Comparison of ENCODE assay signal across 9 cellular contexts in the genomic region with DNA sequence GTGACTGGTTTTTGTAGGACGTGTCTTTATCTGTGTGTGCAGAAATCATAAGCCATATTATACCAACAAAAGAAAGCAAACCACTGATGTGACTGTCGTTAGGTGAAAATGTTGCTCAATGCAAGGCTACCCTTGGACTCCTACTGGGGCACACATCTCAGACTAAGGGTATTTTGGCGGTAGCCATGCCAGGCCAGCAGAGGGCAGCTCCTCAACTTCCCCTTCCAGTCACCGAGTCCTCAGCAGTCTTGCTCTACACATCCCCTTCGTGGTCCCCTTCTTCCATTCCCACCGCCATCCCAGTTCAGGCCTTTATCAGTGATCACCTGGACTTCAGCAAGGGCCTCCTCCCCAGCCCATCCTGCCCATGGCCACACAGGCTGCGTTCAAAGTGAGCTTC.
DNase-seq lines count a peak whose midpoint lies in the region; ATAC-seq, FAIRE-seq and TF ChIP-seq lines count a peak whose summit lies in the region.
"Had no signal": no experiment of that assay in that cellular context is flagged by ENCODE, and none has a peak within 500 bp of the region (broad histone marks: within the 10 kb centered on the region; RNA-seq: fewer than 3 reads in every experiment).

No MANE protein-coding gene starts in this region.

- CTCF ChIA-PET in GM12878 (lab: Yijun Ruan, JAX): interaction anchor here (0.6 to 2.7 kb wide), 8 partner anchors 8 to 815 kb away, joined by 3 to 16 read pairs (median 4); no protein-coding TSS in a partner anchor

- RAD21 ChIA-PET in GM12878 (lab: Charles Lee; ENCODE audit: unreplicated experiment): interaction anchor here (1.0 to 1.1 kb wide), 2 partner anchors 679 to 816 kb away, joined by 3 to 4 read pairs; no protein-coding TSS in a partner anchor

- TF ChIP-seq POLR2A in GM12878 (IDR thresholded peaks at IDR 0.05; ENCODE audit: low read depth, low read length) (no peak), gastroesophageal sphincter (IDR thresholded peaks at IDR 0.05) (no peak)

- H3K9me3 ChIP-seq in GM12878 (replicated peaks; ENCODE audit: control insufficient read depth, insufficient read depth, low read length) (no peaks in the 10 kb centered on the region), psoas muscle (no peaks in the 10 kb centered on the region), gastroesophageal sphincter (no peaks in the 10 kb centered on the region)

- H3K4me3 ChIP-seq in GM12878 (no peak overlapping the region), psoas muscle (no peak overlapping the region), gastroesophageal sphincter (no peak overlapping the region)

- ATAC-seq in GM12878 (peak; percentile 80), psoas muscle (no peak), GM19452 (IDR thresholded peaks at IDR 0.05; ENCODE audit: unreplicated experiment) (no peak), gastroesophageal sphincter (no peak)
- ATAC-seq: CD8-positive, alpha-beta T cell had no signal

- WGBS in GM12878 (ENCODE audit: insufficient coverage, insufficient replicate concordance, low lambda C conversion rate, missing lambda C conversion rate): 4% methylated on average over 7 of the region's 7 CpGs
- 50 to 53% (median 52%) methylated on average over 7 of the region's 7 CpGs for WGBS in psoas muscle, 3 donors
- 56 to 57% methylated on average over 7 of the region's 7 CpGs for WGBS in gastroesophageal sphincter (ENCODE audit: low coverage in 1 of 2), 2 donors

- TF ChIP-seq EP300 in GM12878 (IDR thresholded peaks at IDR 0.05; ENCODE audit: borderline replicate concordance in 1 of 2, control insufficient read depth in 1 of 2, low read depth in 2 of 2, low read length in 2 of 2): no peak
- no peak for TF ChIP-seq EP300 in gastroesophageal sphincter (IDR thresholded peaks at IDR 0.05)

- TF ChIP-seq CTCF in GM12878 (IDR thresholded peaks at IDR 0.05 in 2 of 3, conservative IDR thresholded peaks at IDR 0.05 in 1 of 3; ENCODE audit: control insufficient read depth in 2 of 3, extremely low read depth in 1 of 3, insufficient read depth in 1 of 3, low read depth in 3 of 3, low read length in 3 of 3): peak; percentile 38 to 50 (median 39); a peak in 4 of 6 replicates
- peak; percentile 8 for TF ChIP-seq CTCF in psoas muscle (IDR thresholded peaks at IDR 0.05)
- peak in 1 of 4 experiments; percentile 14 for TF ChIP-seq CTCF in gastroesophageal sphincter (IDR thresholded peaks at IDR 0.05)

- H3K79me2 ChIP-seq in GM12878 (ENCODE audit: control insufficient read depth, insufficient read depth, low read length): no peaks in the 10 kb centered on the region

- SMC1A ChIA-PET in GM12878 (lab: Charles Lee; ENCODE audit: uncharacterized antibody, unreplicated experiment): interaction anchor here (1.2 kb wide), 1 partner anchor 165 kb away, joined by 3 read pairs; no protein-coding TSS in a partner anchor

- H3K9ac ChIP-seq in GM12878 (ENCODE audit: control insufficient read depth, insufficient read depth, low read length): no peak overlapping the region

- POLR2A ChIA-PET in GM12878 (lab: Charles Lee): no interaction called here

- H3K27me3 ChIP-seq in GM12878 (replicated peaks in 1 of 2; ENCODE audit: control insufficient read depth in 2 of 2, insufficient read depth in 2 of 2, low read length in 1 of 2) (peaks cover 0 to 7% of the 10 kb centered on the region in 2 experiments; a peak in 1 of 4 replicates), psoas muscle (ENCODE audit: insufficient read depth in 3 of 3, low read length in 2 of 3) (peaks cover 0 to 7% (median 0%) of the 10 kb centered on the region in 3 donors), gastroesophageal sphincter (peaks cover 31% of the 10 kb centered on the region)

- peak; percentile 42 for DNase-seq in activated CD4-positive, alpha-beta T cell treated with anti-CD3 and anti-CD28 coated beads for 48 hours
- DNase-seq in activated CD4-positive, alpha-beta T cell treated with anti-CD3 and anti-CD28 coated beads for 4 hours: no peak
- DNase-seq in NAMALWA (ENCODE audit: low spot score) (peak; percentile 46), GM12878 (ENCODE audit: low read depth, low spot score) (no peak), psoas muscle (no peak), NCI-H345 (lab: John Stamatoyannopoulos, UW) (no peak)

- no peak overlapping the region for H3K4me2 ChIP-seq in GM12878 (ENCODE audit: control insufficient read depth, insufficient read depth)

- intact Hi-C loops in GM12878 (cut with micrococcal nuclease; ENCODE audit: unreplicated experiment) (loop anchor here (2.0 kb wide), 1 partner anchor 817 kb away; no protein-coding TSS in a partner anchor), psoas muscle (cut with DNase I) (loop anchor here in 1 of 2 donors (5.0 kb wide), 1 partner anchor 165 kb away; no protein-coding TSS in a partner anchor)

- no peaks in the 10 kb centered on the region for H3K36me3 ChIP-seq in GM12878 (ENCODE audit: control insufficient read depth in 2 of 2, insufficient read depth in 2 of 2, low read length in 1 of 2)
- H3K36me3 ChIP-seq in psoas muscle (ENCODE audit: insufficient read depth in 1 of 2, low read depth in 1 of 2): no peaks in the 10 kb centered on the region
- H3K36me3 ChIP-seq in gastroesophageal sphincter: no peaks in the 10 kb centered on the region

- H3K27ac ChIP-seq in GM12878 (ENCODE audit: control insufficient read depth, insufficient read depth): no peak overlapping the region
- H3K27ac ChIP-seq in psoas muscle: no peak overlapping the region
- no peak overlapping the region for H3K27ac ChIP-seq in gastroesophageal sphincter

- H3K4me1 ChIP-seq in GM12878 (ENCODE audit: control insufficient read depth, insufficient read depth, low read length) (no peaks in the 10 kb centered on the region), psoas muscle (no peaks in the 10 kb centered on the region), gastroesophageal sphincter (no peaks in the 10 kb centered on the region)

- no peaks in the 10 kb centered on the region for H4K20me1 ChIP-seq in GM12878 (ENCODE audit: control insufficient read depth, insufficient read depth)

- peak; percentile 15; the same call in 1 of the 2 replicates for TF ChIP-seq RAD21 in GM12878 (IDR thresholded peaks at IDR 0.05; ENCODE audit: insufficient read depth, low read depth, low read length)

- no peak for FAIRE-seq in GM12878 (lab: Jason Lieb, UNC)

- H2AFZ ChIP-seq in GM12878 (ENCODE audit: control insufficient read depth, low read depth, low read length): no peak overlapping the region

- BruUV-seq in GM12878 (replicated peaks; lab: Mats Ljungman, UMichigan): no TSS peak

- in situ Hi-C loops in GM12878 (cut with MboI): no loop called here

TF ChIP-seq in GM12878, 131 proteins besides CTCF, POLR2A, EP300 and RAD21:
- TF ChIP-seq SMC3 (IDR thresholded peaks at IDR 0.05; ENCODE audit: borderline replicate concordance, low read length) (peak; percentile 39; the same call in 1 of the 2 replicates), GATAD2B (conservative IDR thresholded peaks at IDR 0.05; ENCODE audit: low read depth) (no peak)

Comparison
In these comparisons a context has a peak if more than half of its experiments do, and no peak if none do; other contexts are left out.
1. DNase-seq: peak in activated CD4-positive, alpha-beta T cell treated with anti-CD3 and anti-CD28 coated beads for 48 hours (single experiment) and NAMALWA (single experiment); none in activated CD4-positive, alpha-beta T cell treated with anti-CD3 and anti-CD28 coated beads for 4 hours (0 of 2), GM12878 (single experiment), psoas muscle (0 of 2) and NCI-H345 (single experiment).